Comparison of ENCODE assay signal across 15 cellular contexts in the genomic region with DNA sequence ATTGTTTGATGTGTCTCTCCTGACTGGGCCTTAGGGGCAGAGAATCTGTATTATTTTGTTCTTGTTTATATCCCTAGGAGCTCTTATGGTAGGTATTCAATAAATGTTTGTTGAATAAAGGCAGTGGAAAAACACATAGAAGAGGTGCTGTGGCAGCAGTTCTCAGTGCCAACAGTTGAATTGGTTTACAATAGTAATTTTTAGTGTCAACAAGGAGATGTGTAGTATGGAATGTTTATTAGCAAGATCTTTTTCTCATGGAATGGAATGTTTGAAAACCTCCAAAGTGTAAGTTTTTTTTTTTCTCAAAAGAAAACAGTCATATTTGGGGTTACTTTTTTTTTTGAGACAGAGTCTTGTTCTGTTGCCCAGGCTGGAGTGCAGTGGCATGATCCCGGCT. TPM values are rescaled to one million over a fixed set of nuclear protein-coding genes. Genes with fewer than 3 reads are reported as not detected.
DNase-seq lines count a peak whose midpoint lies in the region; ATAC-seq and TF ChIP-seq lines count a peak whose summit lies in the region.
"Had no signal": no experiment of that assay in that cellular context is flagged by ENCODE, and none has a peak within 500 bp of the region (broad histone marks: within the 10 kb centered on the region; RNA-seq: fewer than 3 reads in every experiment).

No MANE protein-coding gene starts in this region.

- intact Hi-C loops in activated B cell treated with CpG ODN at 0.5 μM for 24 hours (cut with micrococcal nuclease), result no loop called here

- ATAC-seq in activated T-cell treated with anti-CD3 and anti-CD28 coated beads, Interleukin-2, amount 50 U/mL, for 72 hours (replicated peaks in 1 of 2), result no peak
- ATAC-seq in activated B cell treated with CpG ODN at 0.5 μM for 24 hours (ENCODE audit: low read depth), result no peak
- ATAC-seq in GM18517 (IDR thresholded peaks at IDR 0.05; ENCODE audit: unreplicated experiment), result no peak
- ATAC-seq: heart left ventricle, lower lobe of right lung had no signal

- H3K36me3 Mint-ChIP-seq in activated T-cell treated with anti-CD3 and anti-CD28 coated beads, Interleukin-2, amount 50 U/mL, for 72 hours (ENCODE audit: insufficient read depth in 2 of 2), result peaks cover 2 to 22% of the 10 kb centered on the region in 2 donors
- H3K36me3 Mint-ChIP-seq in activated B cell treated with CpG ODN at 0.5 μM for 24 hours (ENCODE audit: low read depth), result peaks cover 62% of the 10 kb centered on the region

- H3K79me2 ChIP-seq in hepatocyte, result peaks cover 97% of the 10 kb centered on the region

- H4K20me1 ChIP-seq in hepatocyte (ENCODE audit: insufficient read depth, poor library complexity, severe bottlenecking), result peaks cover 56% of the 10 kb centered on the region

- H3K27ac ChIP-seq in hepatocyte, result peak overlapping the region; percentile 14
- H3K27ac ChIP-seq in stomach smooth muscle (ENCODE audit: low read length), result peak overlapping the region; percentile 56
- H3K27ac ChIP-seq: lower lobe of right lung, psoas muscle had no signal

- peak overlapping the region; percentile 88 for H3K27ac Mint-ChIP-seq in activated T-cell treated with anti-CD3 and anti-CD28 coated beads, Interleukin-2, amount 50 U/mL, for 72 hours
- peak overlapping the region; percentile 30 for H3K27ac Mint-ChIP-seq in activated B cell treated with CpG ODN at 0.5 μM for 24 hours

- no peak overlapping the region for H2AFZ ChIP-seq in hepatocyte

- WGBS in hepatocyte (ENCODE audit: low lambda C conversion rate, missing lambda C conversion rate), result 100% methylated on average over 1 of the region's 1 CpG

- H3K36me3 ChIP-seq in hepatocyte (replicated peaks; ENCODE audit: insufficient read depth, low read depth), result no peaks in the 10 kb centered on the region
- peaks cover 0 to 3% of the 10 kb centered on the region in 2 donors for H3K36me3 ChIP-seq in stomach smooth muscle (ENCODE audit: control insufficient read depth in 2 of 2, insufficient read depth in 2 of 2, low read length in 2 of 2)

- H3K9me3 Mint-ChIP-seq in activated T-cell treated with anti-CD3 and anti-CD28 coated beads, Interleukin-2, amount 50 U/mL, for 72 hours, result no peaks in the 10 kb centered on the region
- no peaks in the 10 kb centered on the region for H3K9me3 Mint-ChIP-seq in activated B cell treated with CpG ODN at 0.5 μM for 24 hours

- H3K27me3 ChIP-seq in hepatocyte (no peaks in the 10 kb centered on the region), stomach smooth muscle (ENCODE audit: control insufficient read depth in 1 of 2, insufficient read depth in 2 of 2, low read length in 2 of 2) (no peaks in the 10 kb centered on the region)
- H3K27me3 ChIP-seq: adrenal gland, heart left ventricle had no signal

- H3K4me2 ChIP-seq in hepatocyte, result no peak overlapping the region

- peak overlapping the region; percentile 21 to 31 for H3K9ac ChIP-seq in stomach smooth muscle (ENCODE audit: low read length in 2 of 2)

- H3K4me1 ChIP-seq in hepatocyte (ENCODE audit: insufficient read depth) (peaks cover 27% of the 10 kb centered on the region), stomach smooth muscle (ENCODE audit: control insufficient read depth, insufficient read depth, low read length) (peaks cover 4% of the 10 kb centered on the region)

- POLR2A ChIA-PET in activated B cell treated with CpG ODN at 0.5 μM for 24 hours (lab: Charles Lee), result interaction anchor here (1.1 kb wide), 1 partner anchor 19 kb away, joined by 3 read pairs; no protein-coding TSS in a partner anchor

- peak overlapping the region in 1 of 2 donors; percentile 61 for H3K4me3 Mint-ChIP-seq in activated T-cell treated with anti-CD3 and anti-CD28 coated beads, Interleukin-2, amount 50 U/mL, for 72 hours
- no peak overlapping the region for H3K4me3 Mint-ChIP-seq in activated B cell treated with CpG ODN at 0.5 μM for 24 hours

- no peaks in the 10 kb centered on the region for H3K27me3 Mint-ChIP-seq in activated T-cell treated with anti-CD3 and anti-CD28 coated beads, Interleukin-2, amount 50 U/mL, for 72 hours (ENCODE audit: low read depth)
- H3K27me3 Mint-ChIP-seq in activated B cell treated with CpG ODN at 0.5 μM for 24 hours, result no peaks in the 10 kb centered on the region

- H3K4me3 ChIP-seq in hepatocyte (no peak overlapping the region), stomach smooth muscle (ENCODE audit: low read length in 2 of 2) (peak overlapping the region; percentile 53 to 60)
- H3K4me3 ChIP-seq: lower lobe of right lung had no signal

- no peak for TF ChIP-seq CTCF in activated B cell treated with CpG ODN at 0.5 μM for 24 hours (IDR thresholded peaks at IDR 0.05)
- TF ChIP-seq CTCF in hepatocyte (IDR thresholded peaks at IDR 0.05; ENCODE audit: poor library complexity), result no peak

- peaks cover 58% of the 10 kb centered on the region for H3K4me1 Mint-ChIP-seq in activated T-cell treated with anti-CD3 and anti-CD28 coated beads, Interleukin-2, amount 50 U/mL, for 72 hours (ENCODE audit: low read depth)
- H3K4me1 Mint-ChIP-seq in activated B cell treated with CpG ODN at 0.5 μM for 24 hours, result peaks cover 38% of the 10 kb centered on the region

- no peaks in the 10 kb centered on the region for H3K9me2 ChIP-seq in hepatocyte (replicated peaks; ENCODE audit: insufficient read depth)

- no peak for DNase-seq in activated T-cell treated with anti-CD3 and anti-CD28 coated beads, Interleukin-2, amount 50 U/mL, for 72 hours
- DNase-seq in activated T-cell treated with anti-CD3 and anti-CD28 coated beads for 4 hours (no peak), activated B cell treated with CpG ODN at 0.5 μM for 24 hours (no peak), hepatocyte (ENCODE audit: low spot score) (no peak), SHP77 treated with DMSO at 0.1 percent for 48 hours (lab: John Stamatoyannopoulos, UW) (no peak), DMS79 (lab: John Stamatoyannopoulos, UW) (no peak)
- DNase-seq: activated CD4-positive, alpha-beta T cell treated with anti-CD3 and anti-CD28 coated beads for 48 hours; adrenal gland; effector CD8-positive, alpha-beta T cell; heart left ventricle; lower lobe of right lung; NCI-H1048; psoas muscle had no signal

- H3K9me3 ChIP-seq in hepatocyte (ENCODE audit: low read depth) (no peaks in the 10 kb centered on the region), stomach smooth muscle (ENCODE audit: control insufficient read depth in 2 of 2, low read length in 2 of 2) (no peaks in the 10 kb centered on the region)
- H3K9me3 ChIP-seq: adrenal gland, heart left ventricle, lower lobe of right lung, psoas muscle had no signal

- CTCF ChIA-PET in activated B cell treated with CpG ODN at 0.5 μM for 24 hours (lab: Charles Lee), result no interaction called here

RNA-seq across cellular contexts. Expression of gene ASXL1, which starts 28.0 kb away (rescaled TPM):
- total RNA-seq in activated T-cell treated with anti-CD3 and anti-CD28 coated beads, Interleukin-2, amount 50 U/mL, for 72 hours, result 100 to 1,000 TPM; 158 to 168 TPM
- 145 and 169 TPM in 2 replicates for total RNA-seq in activated B cell treated with CpG ODN at 0.5 μM for 24 hours
- total RNA-seq in hepatocyte, result 59.6 and 82.0 TPM in 2 replicates
- 95.6 and 126 TPM in 2 replicates for polyA plus RNA-seq in hepatocyte
